18 cellular contexts compared by ENCODE assay signal in genomic region chr18:78641689-78642231, GRCh38.
DNase-seq lines count a peak whose midpoint lies in the region; ATAC-seq and TF ChIP-seq lines count a peak whose summit lies in the region.
"Had no signal": no experiment of that assay in that cellular context is flagged by ENCODE, and none has a peak within 500 bp of the region (broad histone marks: within the 10 kb centered on the region; RNA-seq: fewer than 3 reads in every experiment).

No MANE protein-coding gene starts in this region.

- 0% methylated on average over 3 of the region's 3 CpGs for WGBS in SK-N-SH (ENCODE audit: low lambda C conversion rate)
- WGBS in right lobe of liver (ENCODE audit: insufficient coverage, low coverage, low lambda C conversion rate, missing lambda C conversion rate) = 18% methylated on average over 3 of the region's 3 CpGs

- peaks cover 11 to 13% (median 13%) of the 10 kb centered on the region in 3 donors for H3K27me3 Mint-ChIP-seq in CD14-positive monocyte (ENCODE audit: low read depth in 3 of 3)
- H3K27me3 Mint-ChIP-seq: activated CD4-positive, alpha-beta T cell treated with anti-CD3 and anti-CD28 coated beads, Interleukin-2, amount 10 ng/mL, durations not matched to agents 24 days and 14 days had no signal

- no peak overlapping the region for H3K4me2 ChIP-seq in SK-N-SH

- no peak for TF ChIP-seq EP300 in SK-N-SH (IDR thresholded peaks at IDR 0.05; ENCODE audit: borderline replicate concordance in 1 of 2, low read depth in 1 of 2, low read length in 1 of 2)

- TF ChIP-seq CTCF in CD14-positive monocyte (IDR thresholded peaks at IDR 0.05) (no peak), lower lobe of right lung (IDR thresholded peaks at IDR 0.05) (no peak), SK-N-SH (IDR thresholded peaks at IDR 0.05) (no peak), right lobe of liver (IDR thresholded peaks at IDR 0.05) (no peak)

- H3K4me3 Mint-ChIP-seq in CD14-positive monocyte = peak overlapping the region in 1 of 2 donors; percentile 57
- H3K4me3 Mint-ChIP-seq: activated CD4-positive, alpha-beta T cell treated with anti-CD3 and anti-CD28 coated beads, Interleukin-2, amount 10 ng/mL, durations not matched to agents 24 days and 14 days had no signal

- H3K27me3 ChIP-seq in lower lobe of right lung (ENCODE audit: low read depth) (no peaks in the 10 kb centered on the region), SK-N-SH (ENCODE audit: insufficient read depth) (no peaks in the 10 kb centered on the region), right lobe of liver (no peaks in the 10 kb centered on the region)

- no peak for TF ChIP-seq POLR2A in right lobe of liver (IDR thresholded peaks at IDR 0.05)

- ATAC-seq in lower lobe of right lung (peak; percentile 27 to 57), GM21515 (IDR thresholded peaks at IDR 0.05; ENCODE audit: unreplicated experiment) (no peak), right lobe of liver (no peak), HG03159 (IDR thresholded peaks at IDR 0.05; ENCODE audit: unreplicated experiment) (no peak)
- ATAC-seq: effector memory CD8-positive, alpha-beta T cell had no signal

- no peak overlapping the region for H3K27ac ChIP-seq in lower lobe of right lung
- H3K27ac ChIP-seq in SK-N-SH (ENCODE audit: low read depth in 2 of 2, low read length in 1 of 2) = no peak overlapping the region
- no peak overlapping the region for H3K27ac ChIP-seq in right lobe of liver
- H3K27ac ChIP-seq: parathyroid adenoma had no signal

- no peaks in the 10 kb centered on the region for H4K20me1 ChIP-seq in SK-N-SH (ENCODE audit: insufficient read depth)

- H3K9me3 ChIP-seq in lower lobe of right lung (no peaks in the 10 kb centered on the region), SK-N-SH (no peaks in the 10 kb centered on the region), right lobe of liver (no peaks in the 10 kb centered on the region)

- intact Hi-C loops in CD14-positive monocyte (cut with micrococcal nuclease) = loop anchor here in 1 of 2 donors (5.0 kb wide), 1 partner anchor 426 kb away; the partner anchor contains the start of gene ATP9B
- intact Hi-C loops in lower lobe of right lung (cut with DNase I) = no loop called here
- intact Hi-C loops in right lobe of liver (cut with DNase I) = no loop called here

- no peak overlapping the region for H2AFZ ChIP-seq in SK-N-SH (ENCODE audit: low read depth)
- H2AFZ ChIP-seq: parathyroid adenoma had no signal

- POLR2A ChIA-PET in SK-N-SH (lab: Yijun Ruan, JAX) = no interaction called here

- H3K36me3 ChIP-seq in lower lobe of right lung (no peaks in the 10 kb centered on the region), SK-N-SH (replicated peaks in 1 of 2; ENCODE audit: control insufficient read depth in 1 of 2, insufficient read depth in 2 of 2, low read length in 1 of 2) (no peaks in the 10 kb centered on the region), right lobe of liver (no peaks in the 10 kb centered on the region)

- H3F3A ChIP-seq in SK-N-SH (replicated peaks; ENCODE audit: insufficient read depth) = no peaks in the 10 kb centered on the region

- no peak for DNase-seq in CD14-positive monocyte (ENCODE audit: low spot score)
- peak; percentile 48 for DNase-seq in KBM-7
- peak; percentile 16 for DNase-seq in OCI-M1 (lab: John Stamatoyannopoulos, UW)
- no peak for DNase-seq in lower lobe of right lung
- no peak for DNase-seq in SK-N-SH
- DNase-seq in right lobe of liver = no peak
- DNase-seq: activated CD4-positive, alpha-beta T cell treated with anti-CD3 and anti-CD28 coated beads, Interleukin-2, amount 10 ng/mL, durations not matched to agents 24 days and 14 days; activated CD8-positive, alpha-beta memory T cell treated with anti-CD3 and anti-CD28 coated beads, Interleukin-2, amount 50 U/mL, for 48 hours; anterior cingulate cortex; effector memory CD8-positive, alpha-beta T cell; glutamatergic neuron; NCI-H1436; SHP77; stimulated activated CD4-positive, alpha-beta T cell treated with anti-CD3 and anti-CD28 coated beads, Interleukin-2, amount 100 ng/mL, for 48 hours; substantia nigra had no signal

- H3K4me1 Mint-ChIP-seq in CD14-positive monocyte = peaks cover 39% of the 10 kb centered on the region
- H3K4me1 Mint-ChIP-seq: activated CD4-positive, alpha-beta T cell treated with anti-CD3 and anti-CD28 coated beads, Interleukin-2, amount 10 ng/mL, durations not matched to agents 24 days and 14 days had no signal

- H3K4me3 ChIP-seq in lower lobe of right lung (no peak overlapping the region), SK-N-SH (ENCODE audit: low read depth in 2 of 2, low read length in 1 of 2) (no peak overlapping the region), right lobe of liver (no peak overlapping the region)

- H3K9me2 ChIP-seq in SK-N-SH = no peaks in the 10 kb centered on the region

- in situ Hi-C loops in KBM-7 (cut with MboI; ENCODE audit: low pct_unique_long_range_greater_than_20kb, low sequenced_read_pairs) = no loop called here

- no peaks in the 10 kb centered on the region for H3K79me2 ChIP-seq in SK-N-SH (ENCODE audit: insufficient read depth)
- H3K79me2 ChIP-seq: parathyroid adenoma had no signal

- H3K9me3 Mint-ChIP-seq in CD14-positive monocyte = peaks cover 4 to 27% (median 14%) of the 10 kb centered on the region in 7 donors

- peaks cover 13% of the 10 kb centered on the region for H3K4me1 ChIP-seq in lower lobe of right lung
- no peaks in the 10 kb centered on the region for H3K4me1 ChIP-seq in SK-N-SH (ENCODE audit: control insufficient read depth in 1 of 2, insufficient read depth in 2 of 2, low read depth in 1 of 2, low read length in 1 of 2)
- no peaks in the 10 kb centered on the region for H3K4me1 ChIP-seq in right lobe of liver
- H3K4me1 ChIP-seq: parathyroid adenoma had no signal

- H3K36me3 Mint-ChIP-seq in CD14-positive monocyte = no peaks in the 10 kb centered on the region

- H3K27ac Mint-ChIP-seq in CD14-positive monocyte = peak overlapping the region; percentile 69 to 93 (median 87)
- H3K27ac Mint-ChIP-seq: activated CD4-positive, alpha-beta T cell treated with anti-CD3 and anti-CD28 coated beads, Interleukin-2, amount 10 ng/mL, durations not matched to agents 24 days and 14 days had no signal

- CTCF ChIA-PET in SK-N-SH (lab: Yijun Ruan, JAX) = no interaction called here

- H3K9ac ChIP-seq in SK-N-SH = no peak overlapping the region
- H3K9ac ChIP-seq: parathyroid adenoma had no signal

- TF ChIP-seq RAD21 in SK-N-SH (IDR thresholded peaks at IDR 0.05; ENCODE audit: low read length) = no peak

TF ChIP-seq in SK-N-SH, 30 proteins besides CTCF, POLR2A, EP300 and RAD21:
- TF ChIP-seq SIN3A (IDR thresholded peaks at IDR 0.05; ENCODE audit: borderline replicate concordance, low read depth, low read length) (no peak), EZH2phosphoT487 (IDR thresholded peaks at IDR 0.05; ENCODE audit: borderline replicate concordance, low read depth) (no peak), GATA2 (CRISPR knock-in tag; IDR thresholded peaks at IDR 0.05) (no peak), YY1 (IDR thresholded peaks at IDR 0.05; ENCODE audit: low read depth) (no peak), SMC3 (IDR thresholded peaks at IDR 0.05; ENCODE audit: low read depth, low read length) (no peak), MXI1 (IDR thresholded peaks at IDR 0.05; ENCODE audit: low read depth, low read length) (no peak), CHD2 (IDR thresholded peaks at IDR 0.05; ENCODE audit: low read length, partially characterized antibody) (no peak), JUND (IDR thresholded peaks at IDR 0.05) (no peak), TEAD4 (IDR thresholded peaks at IDR 0.05; ENCODE audit: borderline replicate concordance, insufficient read depth) (no peak), FOSL2 (IDR thresholded peaks at IDR 0.05; ENCODE audit: borderline replicate concordance, low read depth) (no peak), NRF1 (IDR thresholded peaks at IDR 0.05; ENCODE audit: low read depth, low read length) (no peak), TAF1 (IDR thresholded peaks at IDR 0.05; ENCODE audit: borderline replicate concordance, low read depth, low read length) (no peak), POLR2AphosphoS5 (IDR thresholded peaks at IDR 0.05; ENCODE audit: low read depth, low read length) (no peak)
TF ChIP-seq in SK-N-SH: peak in this region for 0.

Comparison
In these comparisons a context has a peak if more than half of its experiments do, and no peak if none do; other contexts are left out.
1. DNase-seq: peak in KBM-7 (single experiment) and OCI-M1 (single experiment); none in CD14-positive monocyte (single experiment), lower lobe of right lung (single experiment), SK-N-SH (single experiment) and right lobe of liver (0 of 3).
2. ATAC-seq: peak in lower lobe of right lung (2 of 2); none in GM21515 (single experiment), right lobe of liver (0 of 4) and HG03159 (single experiment).